In genomic region chr6:157274471-157275226, GRCh38 we compare ENCODE assay signal across 1 cellular context.
TF ChIP-seq lines count a peak whose summit lies in the region.

No MANE protein-coding gene starts in this region.

TF ChIP-seq in GM12878, 131 proteins besides CTCF, POLR2A, EP300 and RAD21 (continued from another document and continues in another):
- TF ChIP-seq, protein P1, sequence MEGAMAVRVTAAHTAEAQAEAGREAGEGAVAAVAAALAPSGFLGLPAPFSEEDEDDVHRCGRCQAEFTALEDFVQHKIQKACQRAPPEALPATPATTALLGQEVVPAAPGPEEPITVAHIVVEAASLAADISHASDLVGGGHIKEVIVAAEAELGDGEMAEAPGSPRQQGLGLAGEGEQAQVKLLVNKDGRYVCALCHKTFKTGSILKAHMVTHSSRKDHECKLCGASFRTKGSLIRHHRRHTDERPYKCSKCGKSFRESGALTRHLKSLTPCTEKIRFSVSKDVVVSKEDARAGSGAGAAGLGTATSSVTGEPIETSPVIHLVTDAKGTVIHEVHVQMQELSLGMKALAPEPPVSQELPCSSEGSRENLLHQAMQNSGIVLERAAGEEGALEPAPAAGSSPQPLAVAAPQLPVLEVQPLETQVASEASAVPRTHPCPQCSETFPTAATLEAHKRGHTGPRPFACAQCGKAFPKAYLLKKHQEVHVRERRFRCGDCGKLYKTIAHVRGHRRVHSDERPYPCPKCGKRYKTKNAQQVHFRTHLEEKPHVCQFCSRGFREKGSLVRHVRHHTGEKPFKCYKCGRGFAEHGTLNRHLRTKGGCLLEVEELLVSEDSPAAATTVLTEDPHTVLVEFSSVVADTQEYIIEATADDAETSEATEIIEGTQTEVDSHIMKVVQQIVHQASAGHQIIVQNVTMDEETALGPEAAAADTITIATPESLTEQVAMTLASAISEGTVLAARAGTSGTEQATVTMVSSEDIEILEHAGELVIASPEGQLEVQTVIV (IDR thresholded peaks at IDR 0.05; ENCODE audit: borderline replicate concordance, partially characterized antibody), result no peak
- TF ChIP-seq NFXL1 (IDR thresholded peaks at IDR 0.05; ENCODE audit: borderline replicate concordance) (peak; percentile 54; the same call in 1 of the 2 replicates), ZNF217 (IDR thresholded peaks at IDR 0.05) (peak; percentile 84), KLF5 (IDR thresholded peaks at IDR 0.05; ENCODE audit: partially characterized antibody) (peak; percentile 33), EZH2 (IDR thresholded peaks at IDR 0.05; ENCODE audit: borderline replicate concordance, control insufficient read depth, low read depth, low read length) (no peak), GATAD2B (conservative IDR thresholded peaks at IDR 0.05; ENCODE audit: low read depth) (peak; percentile 80), RB1 (IDR thresholded peaks at IDR 0.05; ENCODE audit: borderline replicate concordance) (peak; percentile 91), YY1 (IDR thresholded peaks at IDR 0.05; ENCODE audit: low read depth, low read length) (peak; percentile 61), BCL3 (IDR thresholded peaks at IDR 0.05; ENCODE audit: borderline replicate concordance, insufficient read depth, low read depth, low read length, poor library complexity, severe bottlenecking) (no peak), TCF3 (IDR thresholded peaks at IDR 0.05; ENCODE audit: borderline replicate concordance, insufficient read depth, low read depth, low read length) (0 out of 2 replicates have a peak, but pooled peaks have one; percentile 5), ZNF687 (IDR thresholded peaks at IDR 0.05) (peak; percentile 53), NFIC (IDR thresholded peaks at IDR 0.05; ENCODE audit: low read depth, low read length) (no peak), ATF3 (IDR thresholded peaks at IDR 0.05; ENCODE audit: borderline replicate concordance, extremely low read depth, low read depth, low read length) (no peak), RELA (IDR thresholded peaks at IDR 0.05; ENCODE audit: borderline replicate concordance, partially characterized antibody) (peak; percentile 35), BHLHE40 (IDR thresholded peaks at IDR 0.05; ENCODE audit: borderline replicate concordance in 1 of 2, low read depth in 2 of 2, low read length in 1 of 2) (peak in 1 of 2 experiments; percentile 58; a peak in 2 of 4 replicates), LARP7 (IDR thresholded peaks at IDR 0.05) (peak; percentile 91), FOXM1 (IDR thresholded peaks at IDR 0.05; ENCODE audit: low read depth, low read length) (no peak), SIX5 (IDR thresholded peaks at IDR 0.05; ENCODE audit: low read depth, low read length, severe bottlenecking) (no peak), CHD1 (IDR thresholded peaks at IDR 0.05; ENCODE audit: low read depth, low read length) (no peak), NKRF (conservative IDR thresholded peaks at IDR 0.05) (peak; percentile 76), RCOR1 (conservative IDR thresholded peaks at IDR 0.05; ENCODE audit: low read depth, low read length) (0 out of 2 replicates have a peak, but pooled peaks have one; percentile 30), NFYA (IDR thresholded peaks at IDR 0.05; ENCODE audit: borderline replicate concordance, low read depth, low read length) (no peak), POLR2AphosphoS2 (IDR thresholded peaks at IDR 0.05; ENCODE audit: low read depth, low read length) (no peak), SUZ12 (IDR thresholded peaks at IDR 0.05; ENCODE audit: unreplicated experiment) (no peak), ELK1 (IDR thresholded peaks at IDR 0.05; ENCODE audit: low read depth, low read length) (no peak), POU2F2 (IDR thresholded peaks at IDR 0.05; ENCODE audit: borderline replicate concordance, low read depth, low read length) (0 out of 3 replicates have a peak, but pooled peaks have one; percentile 26), EGR1 (IDR thresholded peaks at IDR 0.05; ENCODE audit: borderline replicate concordance in 1 of 2, low read depth in 2 of 2, low read length in 2 of 2) (peak; percentile 45 to 90), SUPT20H (IDR thresholded peaks at IDR 0.05; ENCODE audit: borderline replicate concordance, control insufficient read depth, low read depth, low read length) (no peak), ZSCAN29 (IDR thresholded peaks at IDR 0.05) (peak; percentile 26; the same call in 1 of the 2 replicates), IKZF1 (conservative IDR thresholded peaks at IDR 0.05) (peak; percentile 99), NR2C1 (IDR thresholded peaks at IDR 0.05) (0 out of 2 replicates have a peak, but pooled peaks have one; percentile 27), KAT2A (conservative IDR thresholded peaks at IDR 0.05; ENCODE audit: control insufficient read depth, low read depth, low read length) (no peak), ZNF207 (IDR thresholded peaks at IDR 0.05; ENCODE audit: borderline replicate concordance) (0 out of 2 replicates have a peak, but pooled peaks have one; percentile 43), ETV6 (conservative IDR thresholded peaks at IDR 0.05 in 1 of 2, IDR thresholded peaks at IDR 0.05 in 1 of 2; ENCODE audit: borderline replicate concordance in 1 of 2, low read depth in 1 of 2) (no peak), CBX5 (IDR thresholded peaks at IDR 0.05; ENCODE audit: low read depth) (no peak), SMC3 (IDR thresholded peaks at IDR 0.05; ENCODE audit: borderline replicate concordance, low read length) (peak; percentile 31; the same call in 1 of the 2 replicates), MYC (IDR thresholded peaks at IDR 0.05; ENCODE audit: insufficient read depth, insufficient read length, insufficient replicate concordance, low read length, severe bottlenecking) (no peak), SMAD1 (IDR thresholded peaks at IDR 0.05; ENCODE audit: low read depth, partially characterized antibody) (no peak)
- TF ChIP-seq, protein P2, sequence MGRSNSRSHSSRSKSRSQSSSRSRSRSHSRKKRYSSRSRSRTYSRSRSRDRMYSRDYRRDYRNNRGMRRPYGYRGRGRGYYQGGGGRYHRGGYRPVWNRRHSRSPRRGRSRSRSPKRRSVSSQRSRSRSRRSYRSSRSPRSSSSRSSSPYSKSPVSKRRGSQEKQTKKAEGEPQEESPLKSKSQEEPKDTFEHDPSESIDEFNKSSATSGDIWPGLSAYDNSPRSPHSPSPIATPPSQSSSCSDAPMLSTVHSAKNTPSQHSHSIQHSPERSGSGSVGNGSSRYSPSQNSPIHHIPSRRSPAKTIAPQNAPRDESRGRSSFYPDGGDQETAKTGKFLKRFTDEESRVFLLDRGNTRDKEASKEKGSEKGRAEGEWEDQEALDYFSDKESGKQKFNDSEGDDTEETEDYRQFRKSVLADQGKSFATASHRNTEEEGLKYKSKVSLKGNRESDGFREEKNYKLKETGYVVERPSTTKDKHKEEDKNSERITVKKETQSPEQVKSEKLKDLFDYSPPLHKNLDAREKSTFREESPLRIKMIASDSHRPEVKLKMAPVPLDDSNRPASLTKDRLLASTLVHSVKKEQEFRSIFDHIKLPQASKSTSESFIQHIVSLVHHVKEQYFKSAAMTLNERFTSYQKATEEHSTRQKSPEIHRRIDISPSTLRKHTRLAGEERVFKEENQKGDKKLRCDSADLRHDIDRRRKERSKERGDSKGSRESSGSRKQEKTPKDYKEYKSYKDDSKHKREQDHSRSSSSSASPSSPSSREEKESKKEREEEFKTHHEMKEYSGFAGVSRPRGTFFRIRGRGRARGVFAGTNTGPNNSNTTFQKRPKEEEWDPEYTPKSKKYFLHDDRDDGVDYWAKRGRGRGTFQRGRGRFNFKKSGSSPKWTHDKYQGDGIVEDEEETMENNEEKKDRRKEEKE (IDR thresholded peaks at IDR 0.05), result 0 out of 2 replicates have a peak, but pooled peaks have one; percentile 42
- TF ChIP-seq, protein P3, sequence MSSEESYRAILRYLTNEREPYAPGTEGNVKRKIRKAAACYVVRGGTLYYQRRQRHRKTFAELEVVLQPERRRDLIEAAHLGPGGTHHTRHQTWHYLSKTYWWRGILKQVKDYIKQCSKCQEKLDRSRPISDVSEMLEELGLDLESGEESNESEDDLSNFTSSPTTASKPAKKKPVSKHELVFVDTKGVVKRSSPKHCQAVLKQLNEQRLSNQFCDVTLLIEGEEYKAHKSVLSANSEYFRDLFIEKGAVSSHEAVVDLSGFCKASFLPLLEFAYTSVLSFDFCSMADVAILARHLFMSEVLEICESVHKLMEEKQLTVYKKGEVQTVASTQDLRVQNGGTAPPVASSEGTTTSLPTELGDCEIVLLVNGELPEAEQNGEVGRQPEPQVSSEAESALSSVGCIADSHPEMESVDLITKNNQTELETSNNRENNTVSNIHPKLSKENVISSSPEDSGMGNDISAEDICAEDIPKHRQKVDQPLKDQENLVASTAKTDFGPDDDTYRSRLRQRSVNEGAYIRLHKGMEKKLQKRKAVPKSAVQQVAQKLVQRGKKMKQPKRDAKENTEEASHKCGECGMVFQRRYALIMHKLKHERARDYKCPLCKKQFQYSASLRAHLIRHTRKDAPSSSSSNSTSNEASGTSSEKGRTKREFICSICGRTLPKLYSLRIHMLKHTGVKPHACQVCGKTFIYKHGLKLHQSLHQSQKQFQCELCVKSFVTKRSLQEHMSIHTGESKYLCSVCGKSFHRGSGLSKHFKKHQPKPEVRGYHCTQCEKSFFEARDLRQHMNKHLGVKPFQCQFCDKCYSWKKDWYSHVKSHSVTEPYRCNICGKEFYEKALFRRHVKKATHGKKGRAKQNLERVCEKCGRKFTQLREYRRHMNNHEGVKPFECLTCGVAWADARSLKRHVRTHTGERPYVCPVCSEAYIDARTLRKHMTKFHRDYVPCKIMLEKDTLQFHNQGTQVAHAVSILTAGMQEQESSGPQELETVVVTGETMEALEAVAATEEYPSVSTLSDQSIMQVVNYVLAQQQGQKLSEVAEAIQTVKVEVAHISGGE (CRISPR knock-in tag; IDR thresholded peaks at IDR 0.05), result no peak
